Comparison of ENCODE assay signal across 28 cellular contexts in the genomic region with DNA sequence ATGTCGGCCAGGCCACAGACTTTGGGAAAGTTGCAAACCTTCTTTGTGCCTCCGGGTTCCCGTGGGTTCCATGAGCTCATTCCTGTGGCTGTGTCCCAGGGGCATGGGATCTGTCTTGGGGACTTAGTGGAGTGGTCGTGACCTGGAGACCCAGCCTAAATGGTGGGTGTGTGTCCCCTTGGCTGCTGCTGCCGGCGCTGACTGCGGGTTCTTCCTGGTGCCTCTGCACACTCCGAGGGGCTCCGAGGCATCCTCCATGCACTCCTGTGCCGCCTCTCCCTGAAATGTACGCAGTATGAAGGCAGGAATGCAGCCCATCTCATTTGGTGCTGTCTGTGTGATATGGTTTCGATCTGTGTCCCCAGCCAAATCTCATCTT. TPM values are rescaled to one million over a fixed set of nuclear protein-coding genes. Genes with fewer than 3 reads are reported as not detected.
DNase-seq lines count a peak whose midpoint lies in the region; ATAC-seq, FAIRE-seq and TF ChIP-seq lines count a peak whose summit lies in the region.
"Had no signal": no experiment of that assay in that cellular context is flagged by ENCODE, and none has a peak within 500 bp of the region (broad histone marks: within the 10 kb centered on the region; RNA-seq: fewer than 3 reads in every experiment).

No MANE protein-coding gene starts in this region.

- H3K27me3 ChIP-seq in right atrium auricular region (no peaks in the 10 kb centered on the region), upper lobe of left lung (no peaks in the 10 kb centered on the region)
- H3K27me3 ChIP-seq: BLaER1 had no signal

- TF ChIP-seq CTCF in right atrium auricular region (IDR thresholded peaks at IDR 0.05) (no peak), kidney (IDR thresholded peaks at IDR 0.05; ENCODE audit: borderline replicate concordance, extremely low read depth, insufficient read depth) (no peak), nephron progenitor cell (IDR thresholded peaks at IDR 0.05) (no peak), upper lobe of left lung (IDR thresholded peaks at IDR 0.05) (no peak)

- peak; percentile 30 for DNase-seq in Right ventricle myocardium inferior (ENCODE audit: missing footprints)
- no peak for DNase-seq in right atrium auricular region (ENCODE audit: low spot score)
- peak; percentile 67 for DNase-seq in kidney
- peak; percentile 1 for DNase-seq in nephron progenitor cell
- DNase-seq in upper lobe of left lung, result no peak
- no peak for DNase-seq in hypothalamus (lab: John Stamatoyannopoulos, UW)
- DNase-seq in stimulated activated CD4-positive, alpha-beta T cell treated with anti-CD3 and anti-CD28 coated beads, Interleukin-2, amount 100 ng/mL, for 48 hours, result no peak
- DNase-seq in amniotic stem cell (lab: John Stamatoyannopoulos, UW), result no peak
- DNase-seq: ACHN; Calu3; CD4-positive, alpha-beta T cell; DMS153; GM23248; KG1; NCI-H1092; NCI-H1436; NCI-H1930; NCI-H2227 treated with DMSO at 0.1 percent for 48 hours; NCI-H510A; SHP77 treated with DMSO at 0.1 percent for 48 hours had no signal

- H3K9me3 ChIP-seq in right atrium auricular region (peaks cover 0 to 24% of the 10 kb centered on the region in 2 donors), kidney (ENCODE audit: control insufficient read depth in 1 of 2, low read length in 2 of 2) (peaks cover 5 to 12% of the 10 kb centered on the region in 2 donors), upper lobe of left lung (peaks cover 8 to 15% (median 14%) of the 10 kb centered on the region in 4 donors)

- no peaks in the 10 kb centered on the region for H3K36me3 ChIP-seq in right atrium auricular region
- no peaks in the 10 kb centered on the region for H3K36me3 ChIP-seq in kidney (ENCODE audit: control insufficient read depth in 1 of 2, insufficient read depth in 2 of 2, low read length in 2 of 2)
- no peaks in the 10 kb centered on the region for H3K36me3 ChIP-seq in upper lobe of left lung
- H3K36me3 ChIP-seq: BLaER1 had no signal

- H3K4me1 Mint-ChIP-seq in nephron progenitor cell, result peaks cover 7% of the 10 kb centered on the region

- peaks cover 40% of the 10 kb centered on the region for H3K9me3 Mint-ChIP-seq in nephron progenitor cell

- no peak overlapping the region for H3K27ac ChIP-seq in right atrium auricular region
- H3K27ac ChIP-seq in kidney (ENCODE audit: low read depth in 2 of 2, low read length in 2 of 2), result peak overlapping the region in 1 of 2 donors; percentile 33
- H3K27ac ChIP-seq in upper lobe of left lung, result peak overlapping the region; percentile 22 to 72 (median 62)
- H3K27ac ChIP-seq: 22Rv1, BLaER1, GM23248, SK-N-MC had no signal

- TF ChIP-seq EP300 in upper lobe of left lung (IDR thresholded peaks at IDR 0.05), result no peak

- no peak overlapping the region for H3K27ac Mint-ChIP-seq in nephron progenitor cell
- H3K27ac Mint-ChIP-seq: CD4-positive, alpha-beta T cell had no signal

- no peak overlapping the region for H3K9ac ChIP-seq in kidney (ENCODE audit: low read length in 2 of 2)
- H3K9ac ChIP-seq: BLaER1, GM23248 had no signal

- no peak for ATAC-seq in Right ventricle myocardium inferior
- no peak for ATAC-seq in upper lobe of left lung (ENCODE audit: low FRiP score in 2 of 2)
- ATAC-seq: HCT116 had no signal

- H3K36me3 Mint-ChIP-seq in nephron progenitor cell (ENCODE audit: low read depth), result peaks cover 27% of the 10 kb centered on the region

- 79 to 88% methylated on average over 5 to 12 of the region's 12 CpGs for WGBS in upper lobe of left lung, 2 donors

- H3K4me1 ChIP-seq in right atrium auricular region (peaks cover 0 to 15% of the 10 kb centered on the region in 2 donors), kidney (ENCODE audit: control insufficient read depth in 1 of 2, insufficient read depth in 1 of 2, low read depth in 1 of 2, low read length in 2 of 2) (peaks cover 0 to 7% of the 10 kb centered on the region in 2 donors), upper lobe of left lung (peaks cover 0 to 9% (median 5%) of the 10 kb centered on the region in 4 donors)

- H3K27me3 Mint-ChIP-seq in nephron progenitor cell (ENCODE audit: low read depth, poor library complexity), result peaks cover 4% of the 10 kb centered on the region

- intact Hi-C loops in Right ventricle myocardium inferior (cut with DNase I), result no loop called here
- intact Hi-C loops in kidney (cut with DNase I), result no loop called here

- H3K4me3 Mint-ChIP-seq in nephron progenitor cell, result no peak overlapping the region
- H3K4me3 Mint-ChIP-seq: CD4-positive, alpha-beta T cell had no signal

- no peak overlapping the region for H3K4me3 ChIP-seq in right atrium auricular region
- no peak overlapping the region for H3K4me3 ChIP-seq in kidney (ENCODE audit: low read length in 2 of 2)
- no peak overlapping the region for H3K4me3 ChIP-seq in upper lobe of left lung
- H3K4me3 ChIP-seq: BLaER1, GM23248, SK-N-MC had no signal

- FAIRE-seq in kidney (lab: Jason Lieb, UNC), result no peak
- FAIRE-seq: GM12891 had no signal

- no peak for TF ChIP-seq POLR2A in upper lobe of left lung (IDR thresholded peaks at IDR 0.05)

RNA-seq across cellular contexts. Expression of gene SLC2A6, which starts 21.0 kb away (rescaled TPM):
- total RNA-seq in Right ventricle myocardium inferior (2.7 TPM), right atrium auricular region (1 to 10 TPM; 4.3 to 5.2 TPM), kidney (5.8 TPM), upper lobe of left lung (10 to 100 TPM in 2 of 6 donors, 1 to 10 TPM in 4; 5.2 to 17.2 (median 7.5) TPM)
- 2.5 TPM for polyA plus RNA-seq in kidney (ENCODE audit: insufficient read depth, low read depth, low replicate concordance)

RNA-seq across cellular contexts. Expression of gene MYMK, which starts 24.9 kb away (rescaled TPM):
- not detected for total RNA-seq in Right ventricle myocardium inferior
- not detected for total RNA-seq in right atrium auricular region
- total RNA-seq in kidney, result not detected
- not detected for polyA plus RNA-seq in kidney (ENCODE audit: insufficient read depth, low read depth, low replicate concordance)
- total RNA-seq in upper lobe of left lung, result not detected
- total RNA-seq: Calu3; CD4-positive, alpha-beta T cell; GM23248; HT1080; OCI-LY7 had no signal
- polyA plus RNA-seq: GM23248 had no signal

RNA-seq across cellular contexts. Expression of gene ADAMTSL2, which starts 34.6 kb away (rescaled TPM):
- total RNA-seq in Right ventricle myocardium inferior (9.5 TPM), right atrium auricular region (10 to 100 TPM in 1 of 2 donors, 1 to 10 TPM in 1; 4.9 to 27.7 TPM), kidney (32.1 TPM), upper lobe of left lung (10 to 100 TPM in 4 of 6 donors, 1 to 10 TPM in 2; 1.4 to 34.8 (median 19.2) TPM)
- polyA plus RNA-seq in kidney (ENCODE audit: insufficient read depth, low read depth, low replicate concordance), result 20.0 TPM
- total RNA-seq: G401, HT1080 had no signal
- polyA plus RNA-seq: GM23248 had no signal

RNA-seq across cellular contexts. Expression of gene CACFD1, which starts 40.1 kb away (rescaled TPM):
- total RNA-seq in Right ventricle myocardium inferior (13.9 TPM), right atrium auricular region (10 to 100 TPM; 11.9 to 12.4 TPM), kidney (37.3 TPM), upper lobe of left lung (10 to 100 TPM; 31.1 to 52.8 (median 38.5) TPM)
- 37.8 TPM for polyA plus RNA-seq in kidney (ENCODE audit: insufficient read depth, low read depth, low replicate concordance)

Comparison
In these comparisons a context has a peak if more than half of its experiments do, and no peak if none do; other contexts are left out.
1. DNase-seq: peak in Right ventricle myocardium inferior (single experiment), kidney (single experiment) and nephron progenitor cell (single experiment); none in right atrium auricular region (single experiment), upper lobe of left lung (0 of 2), hypothalamus (0 of 51), stimulated activated CD4-positive, alpha-beta T cell treated with anti-CD3 and anti-CD28 coated beads, Interleukin-2, amount 100 ng/mL, for 48 hours (0 of 2) and amniotic stem cell (single experiment).
2. H3K27ac ChIP-seq: peak in upper lobe of left lung (4 of 4); none in right atrium auricular region (0 of 2).